In genomic region chr12:121812320-121812871, GRCh38 we compare ENCODE assay signal across 8 cellular contexts. TPM values are rescaled to one million over a fixed set of nuclear protein-coding genes. Genes with fewer than 3 reads are reported as not detected.
DNase-seq lines count a peak whose midpoint lies in the region; ATAC-seq and TF ChIP-seq lines count a peak whose summit lies in the region.

No MANE protein-coding gene starts in this region.

- peak; percentile 7 for TF ChIP-seq CTCF in colonic mucosa (IDR thresholded peaks at IDR 0.05)

- no peaks in the 10 kb centered on the region for H3K27me3 ChIP-seq in colonic mucosa

- H3K4me3 ChIP-seq in colonic mucosa, result peak overlapping the region; percentile 70

- DNase-seq in EH (ENCODE audit: low read depth) (peak; percentile 85), HEK293T (ENCODE audit: extremely low spot score) (no peak), RPMI7951 (ENCODE audit: low read depth) (peak; percentile 33), colonic mucosa (peak; percentile 85), left colon (peak; percentile 84), GDM1 (lab: John Stamatoyannopoulos, UW) (no peak)
- peak in 1 of 2 donors; percentile 79 for DNase-seq in stimulated activated effector memory CD8-positive, alpha-beta T cell treated with anti-CD3 and anti-CD28 coated beads, Interleukin-12 subunit alpha, Interleukin-12 subunit beta, amount 100 ng/mL, for 72 hours (ENCODE audit: low spot score in 2 of 2)

- peaks cover 18% of the 10 kb centered on the region for H3K4me1 ChIP-seq in colonic mucosa

- POLR2A ChIA-PET in HEK293T (lab: Yijun Ruan, JAX), result interaction anchor here (0.9 to 8.0 kb wide), 4 partner anchors 9 to 76 kb away, joined by 4 to 125 read pairs (median 10); partner anchors contain the start of gene RHOF

- no peaks in the 10 kb centered on the region for H3K9me3 ChIP-seq in colonic mucosa

- H3K27ac Mint-ChIP-seq in stimulated activated effector memory CD8-positive, alpha-beta T cell treated with anti-CD3 and anti-CD28 coated beads, Interleukin-12 subunit alpha, Interleukin-12 subunit beta, amount 100 ng/mL, for 72 hours, result peak overlapping the region; percentile 67

- peaks cover 39% of the 10 kb centered on the region for H3K4me1 Mint-ChIP-seq in stimulated activated effector memory CD8-positive, alpha-beta T cell treated with anti-CD3 and anti-CD28 coated beads, Interleukin-12 subunit alpha, Interleukin-12 subunit beta, amount 100 ng/mL, for 72 hours

- peak overlapping the region; percentile 37 for H3K27ac ChIP-seq in colonic mucosa

- H3K9ac ChIP-seq in colonic mucosa (ENCODE audit: low read depth in 2 of 2, low read length in 2 of 2), result peak overlapping the region; percentile 57 to 58

- peak; percentile 88 for ATAC-seq in left colon
- ATAC-seq in stimulated activated effector memory CD8-positive, alpha-beta T cell treated with anti-CD3 and anti-CD28 coated beads, Interleukin-12 subunit alpha, Interleukin-12 subunit beta, amount 100 ng/mL, for 72 hours, result peak; percentile 75
- no peak for ATAC-seq in HG03097 (IDR thresholded peaks at IDR 0.05; ENCODE audit: low FRiP score, unreplicated experiment)

- CTCF ChIA-PET in HEK293T (lab: Yijun Ruan, JAX), result interaction anchor here (0.6 to 3.6 kb wide), 12 partner anchors 10 to 111 kb away, joined by 3 to 125 read pairs (median 3); partner anchors contain the start of genes PSMD9 and RHOF

- peaks cover 12% of the 10 kb centered on the region for H3K36me3 ChIP-seq in colonic mucosa

- intact Hi-C loops in colonic mucosa (cut with DNase I) (loop anchor here (2.0 to 5.0 kb wide), 3 partner anchors 18 to 76 kb away; partner anchors contain the start of gene PSMD9), left colon (cut with DNase I, micrococcal nuclease) (no loop called here)

- no peaks in the 10 kb centered on the region for H3K9me3 Mint-ChIP-seq in stimulated activated effector memory CD8-positive, alpha-beta T cell treated with anti-CD3 and anti-CD28 coated beads, Interleukin-12 subunit alpha, Interleukin-12 subunit beta, amount 100 ng/mL, for 72 hours

- H3K36me3 Mint-ChIP-seq in stimulated activated effector memory CD8-positive, alpha-beta T cell treated with anti-CD3 and anti-CD28 coated beads, Interleukin-12 subunit alpha, Interleukin-12 subunit beta, amount 100 ng/mL, for 72 hours, result peaks cover 97% of the 10 kb centered on the region

- H3K4me3 Mint-ChIP-seq in stimulated activated effector memory CD8-positive, alpha-beta T cell treated with anti-CD3 and anti-CD28 coated beads, Interleukin-12 subunit alpha, Interleukin-12 subunit beta, amount 100 ng/mL, for 72 hours, result peak overlapping the region; percentile 76

TF ChIP-seq in HEK293T, 16 proteins besides CTCF, POLR2A, EP300 and RAD21:
- TF ChIP-seq CTBP1 (IDR thresholded peaks at IDR 0.05; ENCODE audit: borderline replicate concordance) (no peak), FOXA1 (IDR thresholded peaks at IDR 0.05) (no peak), FOXM1 (IDR thresholded peaks at IDR 0.05; ENCODE audit: borderline replicate concordance) (0 out of 2 replicates have a peak, but pooled peaks have one; percentile 44)
TF ChIP-seq in HEK293T: peak in this region for 1.

RNA-seq across cellular contexts. Expression of gene SETD1B, which starts 8.6 kb away (rescaled TPM):
- 0.96 and 1.1 TPM in 2 replicates for total RNA-seq in RPMI7951 (2014; rRNA removed; shearing (Covaris generic))
- total RNA-seq in colonic mucosa (10 to 100 TPM; 20.4 to 25.4 TPM), left colon (10 to 100 TPM; 24.6 to 27.5 TPM)

RNA-seq across cellular contexts. Expression of gene RHOF, which starts 18.9 kb away (rescaled TPM):
- 1.1 and 1.5 TPM in 2 replicates for total RNA-seq in RPMI7951 (2014; rRNA removed; shearing (Covaris generic))
- 10 to 100 TPM; 58.0 to 74.5 TPM for total RNA-seq in colonic mucosa
- 100 to 1,000 TPM in 1 of 2 donors, 10 to 100 TPM in 1; 60.3 to 148 TPM for total RNA-seq in left colon

RNA-seq across cellular contexts. Expression of gene HPD, which starts 46.3 kb away (rescaled TPM):
- total RNA-seq in RPMI7951 (2014; rRNA removed; shearing (Covaris generic)), result not detected in 2 replicates
- total RNA-seq in colonic mucosa (under 1 TPM; 0.27 to 0.91 TPM), left colon (under 1 TPM in 1 of 2 donors, not detected in 1; 0.42 TPM)

Comparison
In these comparisons a context has a peak if more than half of its experiments do, and no peak if none do; other contexts are left out.
1. DNase-seq: peak in EH (single experiment), RPMI7951 (single experiment), colonic mucosa (single experiment) and left colon (2 of 2); none in HEK293T (single experiment) and GDM1 (single experiment).
2. RNA of gene SETD1B, which starts 8.6 kb away (total RNA-seq): 24.6 to 27.5 TPM in left colon and 20.4 to 25.4 TPM in colonic mucosa; 0.96 to 1.1 TPM in RPMI7951; every median in the first group is over 10 times any median in the second.
3. RNA of gene RHOF, which starts 18.9 kb away (total RNA-seq): 60.3 to 148 TPM in left colon and 58.0 to 74.5 TPM in colonic mucosa; 1.1 to 1.5 TPM in RPMI7951; every median in the first group is over 10 times any median in the second.